17 cellular contexts compared by ENCODE assay signal in genomic region chr2:42087137-42087856, GRCh38. TPM values are rescaled to one million over a fixed set of nuclear protein-coding genes. Genes with fewer than 3 reads are reported as not detected.
A peak's percentile ranks its signal among the peaks of the same experiment; 100 is the strongest.
DNase-seq lines count a peak whose midpoint lies in the region; ATAC-seq, FAIRE-seq and TF ChIP-seq lines count a peak whose summit lies in the region.
"Had no signal": no experiment of that assay in that cellular context is flagged by ENCODE, and none has a peak within 500 bp of the region (broad histone marks: within the 10 kb centered on the region; RNA-seq: fewer than 3 reads in every experiment).

No MANE protein-coding gene starts in this region.

- FAIRE-seq in HepG2 (lab: Jason Lieb, UNC) = no peak

- no peak for DNase-seq in HepG2 (ENCODE audit: low spot score)
- DNase-seq in right lobe of liver = no peak
- DNase-seq in adipocyte (ENCODE audit: low read depth) = no peak
- peak in 1 of 2 donors; percentile 16 for DNase-seq in left colon
- DNase-seq in AG08396 (ENCODE audit: low spot score) = no peak
- DNase-seq in DMS53 treated with DMSO at 0.1 percent for 48 hours (lab: John Stamatoyannopoulos, UW; ENCODE audit: unreplicated experiment) = no peak
- DNase-seq: DMS79; MG63; NCI-H510A; NK-92 treated with Interleukin-12 subunit alpha and Interleukin-12 subunit beta, amount 100 ng/mL, for 24 hours; SIG-M5 had no signal

- TF ChIP-seq EP300 in HepG2 (IDR thresholded peaks at IDR 0.05; ENCODE audit: low read depth in 2 of 2, low read length in 2 of 2) = no peak
- TF ChIP-seq EP300 in HepG2 (CRISPR knock-in tag; IDR thresholded peaks at IDR 0.05; ENCODE audit: borderline replicate concordance) = no peak

- H3K36me3 ChIP-seq in HepG2 (replicated peaks in 1 of 2; ENCODE audit: control insufficient read depth in 1 of 2, insufficient read depth in 2 of 2, low read length in 2 of 2) (no peaks in the 10 kb centered on the region), right lobe of liver (no peaks in the 10 kb centered on the region), adipocyte (ENCODE audit: control insufficient read depth, insufficient read depth, low read length, severe bottlenecking) (no peaks in the 10 kb centered on the region)
- H3K36me3 ChIP-seq: MG63 had no signal

- no peak overlapping the region for H3K9ac ChIP-seq in HepG2 (ENCODE audit: insufficient read depth, low read depth, low read length)
- H3K9ac ChIP-seq in adipocyte (ENCODE audit: low read length) = peak overlapping the region; percentile 10

- TF ChIP-seq CTCF in HepG2 (CRISPR knock-in tag; IDR thresholded peaks at IDR 0.05) = no peak
- TF ChIP-seq CTCF in right lobe of liver (IDR thresholded peaks at IDR 0.05) = no peak

- BruUV-seq in HepG2 (replicated peaks; lab: Mats Ljungman, UMichigan) = no TSS peak

- POLR2A ChIA-PET in HepG2 (lab: Yijun Ruan, JAX) = interaction anchor here (1.3 to 5.7 kb wide), 6 partner anchors 31 to 234 kb away, joined by 3 to 29 read pairs (median 5); partner anchors contain the start of gene PKDCC

- no peak overlapping the region for H2AFZ ChIP-seq in HepG2 (ENCODE audit: low read length)

- peaks cover 6% of the 10 kb centered on the region for H3K79me2 ChIP-seq in HepG2 (ENCODE audit: insufficient read depth, low read length)

- H3K4me3 ChIP-seq in HepG2 (replicated peaks in 1 of 3; ENCODE audit: insufficient read depth in 1 of 3, low read depth in 2 of 3, low read length in 3 of 3) (no peak overlapping the region; a peak in 1 of 6 replicates), right lobe of liver (no peak overlapping the region), adipocyte (ENCODE audit: low read length) (no peak overlapping the region)
- H3K4me3 ChIP-seq: GM12878, MG63, SK-N-MC had no signal

- H3K9me3 ChIP-seq in HepG2 (ENCODE audit: low read length) (no peaks in the 10 kb centered on the region), right lobe of liver (no peaks in the 10 kb centered on the region), adipocyte (ENCODE audit: control insufficient read depth, low read length) (no peaks in the 10 kb centered on the region)
- H3K9me3 ChIP-seq: Caco-2, MG63 had no signal

- TF ChIP-seq RAD21 in HepG2 (CRISPR knock-in tag; IDR thresholded peaks at IDR 0.05) = no peak

- peak overlapping the region; percentile 74 for H3K4me2 ChIP-seq in HepG2 (ENCODE audit: low read depth, low read length)

- H4K20me1 ChIP-seq in HepG2 (ENCODE audit: insufficient read depth, low read length) = no peaks in the 10 kb centered on the region

- CTCF ChIA-PET in HepG2 (lab: Yijun Ruan, JAX; ENCODE audit: low intra/inter-chr PET ratio, low total read pairs) = interaction anchor here (0.6 to 6.3 kb wide), 9 partner anchors 33 to 281 kb away, joined by 3 to 119 read pairs (median 7); no protein-coding TSS in a partner anchor

- H3K27me3 ChIP-seq in HepG2 (ENCODE audit: control insufficient read depth in 1 of 2, insufficient read depth in 2 of 2, low read length in 2 of 2) (peaks cover 0 to 6% of the 10 kb centered on the region in 2 experiments; a peak in 1 of 5 replicates), right lobe of liver (no peaks in the 10 kb centered on the region), adipocyte (replicated peaks; ENCODE audit: control insufficient read depth, insufficient read depth, low read length) (no peaks in the 10 kb centered on the region)
- H3K27me3 ChIP-seq: MG63 had no signal

- TF ChIP-seq POLR2A in HepG2 (IDR thresholded peaks at IDR 0.05; ENCODE audit: insufficient read depth in 1 of 2, low read depth in 2 of 2, low read length in 2 of 2) (no peak), right lobe of liver (IDR thresholded peaks at IDR 0.05) (no peak)

- ATAC-seq in HepG2 = peak; percentile 4; the same call in 2 of the 3 replicates
- no peak for ATAC-seq in right lobe of liver
- peak; percentile 50 for ATAC-seq in left colon
- ATAC-seq in GM21360 (IDR thresholded peaks at IDR 0.05; ENCODE audit: unreplicated experiment) = no peak

- H3K4me1 ChIP-seq in HepG2 (ENCODE audit: insufficient read depth, low read length) (peaks cover 73% of the 10 kb centered on the region), right lobe of liver (peaks cover 0 to 10% (median 3%) of the 10 kb centered on the region in 4 donors), adipocyte (ENCODE audit: control insufficient read depth, insufficient read depth, low read length) (peaks cover 22% of the 10 kb centered on the region)

- WGBS in HepG2 (ENCODE audit: low lambda C conversion rate) = 28% methylated on average over 3 of the region's 3 CpGs
- WGBS in right lobe of liver (ENCODE audit: insufficient coverage, low coverage, low lambda C conversion rate, missing lambda C conversion rate) = 79% methylated on average over 3 of the region's 3 CpGs

- in situ Hi-C loops in HepG2 (cut with HindIII; ENCODE audit: extremely low pct_ligation_motif_present, low pct_unique_long_range_greater_than_20kb) = no loop called here

- intact Hi-C loops in HepG2 (cut with micrococcal nuclease; ENCODE audit: unreplicated experiment) = loop anchor here (2.0 to 5.0 kb wide), 2 partner anchors 30 to 1600 kb away; no protein-coding TSS in a partner anchor
- intact Hi-C loops in right lobe of liver (cut with DNase I) = loop anchor here (5.0 kb wide), 2 partner anchors 215 to 220 kb away; no protein-coding TSS in a partner anchor
- intact Hi-C loops in left colon (cut with DNase I, micrococcal nuclease) = loop anchor here in 1 of 2 donors (5.0 kb wide), 1 partner anchor 235 kb away; no protein-coding TSS in a partner anchor

- no peak overlapping the region for H3K27ac ChIP-seq in HepG2 (ENCODE audit: extremely low read length, insufficient read depth, low read length)
- no peak overlapping the region for H3K27ac ChIP-seq in right lobe of liver
- H3K27ac ChIP-seq: RWPE1, SK-N-MC had no signal

TF ChIP-seq in HepG2, 621 proteins besides CTCF, POLR2A, EP300 and RAD21 (continues in another document):
- TF ChIP-seq ZNF691 (CRISPR knock-in tag; IDR thresholded peaks at IDR 0.05; ENCODE audit: borderline replicate concordance, low read depth) (peak; percentile 9; the same call in 1 of the 2 replicates), PAWR (CRISPR knock-in tag; IDR thresholded peaks at IDR 0.05; ENCODE audit: borderline replicate concordance) (no peak), ASH2L (IDR thresholded peaks at IDR 0.05; ENCODE audit: insufficient read length, low read depth, low read length) (peak; percentile 0), ZNF30 (CRISPR knock-in tag; IDR thresholded peaks at IDR 0.05) (no peak), ATF3 (CRISPR knock-in tag; IDR thresholded peaks at IDR 0.05) (no peak), PATZ1 (CRISPR knock-in tag; IDR thresholded peaks at IDR 0.05) (0 out of 2 replicates have a peak, but pooled peaks have one; percentile 35), ZNF660 (CRISPR knock-in tag; IDR thresholded peaks at IDR 0.05; ENCODE audit: borderline replicate concordance, low read depth) (no peak)

RNA-seq across cellular contexts. Expression of gene PKDCC, which starts 39.5 kb away (rescaled TPM):
- total RNA-seq in HepG2 (2016; rRNA removed; fragmentation: Illumina TruSeq; extraction: Trizol) (28.5 and 52.6 TPM in 2 replicates), right lobe of liver (10 to 100 TPM in 4 of 6 experiments, 1 to 10 TPM in 2; 8.2 to 20.9 (median 12.3) TPM), left colon (10 to 100 TPM; 68.5 to 74.0 TPM)
- total RNA-seq in HepG2 (2016; cell fraction: cytosol; rRNA removed; fragmentation: Illumina TruSeq; extraction: Trizol; ENCODE audit: low read depth) = 29.8 and 32.7 TPM in 2 replicates
- 26.0 and 48.3 TPM in 2 replicates for total RNA-seq in HepG2 (2016; cell fraction: insoluble cytoplasmic fraction; rRNA removed; fragmentation: Illumina TruSeq; extraction: Trizol)
- 54.4 and 56.9 TPM in 2 replicates for total RNA-seq in HepG2 (2016; cell fraction: membrane; rRNA removed; fragmentation: Illumina TruSeq; extraction: Trizol)
- total RNA-seq in HepG2 (2016; cell fraction: nucleus; rRNA removed; fragmentation: Illumina TruSeq; extraction: Trizol) = 54.4 and 55.1 TPM in 2 replicates
- polyA plus RNA-seq in HepG2 (2011; rRNA removed) = 58.8 and 61.3 TPM in 2 replicates
- 38.5 and 60.7 TPM in 2 replicates for polyA plus RNA-seq in HepG2 (2011; cell fraction: cytosol; rRNA removed)
- polyA plus RNA-seq in HepG2 (2011; cell fraction: nucleus; rRNA removed) = 143 and 171 TPM in 2 replicates
- polyA plus RNA-seq in HepG2 (2012) = 40.4 and 41.4 TPM in 2 replicates
- polyA plus RNA-seq in HepG2 (2016; cell fraction: cytosol; fragmentation: Illumina TruSeq; extraction: Trizol; ENCODE audit: low read depth) = 17.4 and 18.8 TPM in 2 replicates
- 22.6 and 27.6 TPM in 2 replicates for polyA plus RNA-seq in HepG2 (2016; cell fraction: insoluble cytoplasmic fraction; fragmentation: Illumina TruSeq; extraction: Trizol; ENCODE audit: low read depth)
- 33.9 and 35.9 TPM in 2 replicates for polyA plus RNA-seq in HepG2 (2016; cell fraction: membrane; fragmentation: Illumina TruSeq; extraction: Trizol; ENCODE audit: low read depth)
- 102 and 113 TPM in 2 replicates for polyA plus RNA-seq in HepG2 (2016; cell fraction: nucleus; fragmentation: Illumina TruSeq; extraction: Trizol; ENCODE audit: insufficient read depth, low read depth)
- polyA minus RNA-seq in HepG2 (2011; rRNA and poly(A)+ RNA removed; ENCODE audit: low replicate concordance) = 71.1 and 76.2 TPM in 2 replicates
- 18.8 and 24.4 TPM in 2 replicates for polyA minus RNA-seq in HepG2 (2011; cell fraction: cytosol; rRNA and poly(A)+ RNA removed)
- 23.2 and 26.8 TPM in 2 replicates for polyA minus RNA-seq in HepG2 (2011; cell fraction: nucleus; rRNA and poly(A)+ RNA removed)
- total RNA-seq: CD4-positive, alpha-beta memory T cell had no signal

Comparison
In these comparisons a context has a peak if more than half of its experiments do, and no peak if none do; other contexts are left out.
1. ATAC-seq: peak in HepG2 (single experiment) and left colon (single experiment); none in right lobe of liver (0 of 4) and GM21360 (single experiment).